ENCODE assay signal across 18 cellular contexts in genomic region chr12:69846976-69847375, GRCh38. TPM values are rescaled to one million over a fixed set of nuclear protein-coding genes. Genes with fewer than 3 reads are reported as not detected.
DNase-seq lines count a peak whose midpoint lies in the region; ATAC-seq and TF ChIP-seq lines count a peak whose summit lies in the region.
"Had no signal": no experiment of that assay in that cellular context is flagged by ENCODE, and none has a peak within 500 bp of the region (broad histone marks: within the 10 kb centered on the region; RNA-seq: fewer than 3 reads in every experiment).

No MANE protein-coding gene starts in this region.

- no peak for ATAC-seq in esophagus mucosa
- ATAC-seq: HCT116, HepG2 had no signal

- no peak for TF ChIP-seq CTCF in epithelial cell of esophagus (IDR thresholded peaks at IDR 0.05; ENCODE audit: insufficient read depth, low read depth, low read length, missing control alignments)

- no peak overlapping the region for H3K4me3 ChIP-seq in epithelial cell of esophagus (ENCODE audit: low read length)

- DNase-seq in epithelial cell of esophagus (ENCODE audit: low read depth) (peak; percentile 7), medulla oblongata (ENCODE audit: extremely low spot score) (peak; percentile 57), putamen (ENCODE audit: low spot score) (peak; percentile 55), DMS 273 treated with DMSO at 0.1 percent for 48 hours (lab: John Stamatoyannopoulos, UW) (no peak), NCI-H510A (lab: John Stamatoyannopoulos, UW) (no peak)
- DNase-seq: ACHN; Caco-2; CD4-positive, alpha-beta T cell; DMS153; DMS79; GDM1; GOT3; H7; HFFc6 had no signal

RNA-seq across cellular contexts. Expression of gene MYRFL, which starts 21.9 kb away (rescaled TPM):
- total RNA-seq in esophagus mucosa, result not detected
- total RNA-seq: CD4-positive, alpha-beta T cell; Daoy; H7; HFFc6 had no signal

Comparison
In these comparisons a context has a peak if more than half of its experiments do, and no peak if none do; other contexts are left out.
1. DNase-seq: peak in epithelial cell of esophagus (single experiment), medulla oblongata (single experiment) and putamen (single experiment); none in DMS 273 treated with DMSO at 0.1 percent for 48 hours (single experiment) and NCI-H510A (single experiment).